9 cellular contexts compared by ENCODE assay signal in genomic region chr6:149045404-149045803, GRCh38.
A peak's percentile ranks its signal among the peaks of the same experiment; 100 is the strongest.
DNase-seq lines count a peak whose midpoint lies in the region; ATAC-seq and TF ChIP-seq lines count a peak whose summit lies in the region.
"Had no signal": no experiment of that assay in that cellular context is flagged by ENCODE, and none has a peak within 500 bp of the region (broad histone marks: within the 10 kb centered on the region; RNA-seq: fewer than 3 reads in every experiment).

No MANE protein-coding gene starts in this region.

- TF ChIP-seq CTCF in GM06990 (IDR thresholded peaks at IDR 0.05; ENCODE audit: insufficient read depth, low read length, poor library complexity, severe bottlenecking), result peak; percentile 42
- TF ChIP-seq CTCF in choroid plexus epithelial cell (conservative IDR thresholded peaks at IDR 0.05; ENCODE audit: low read depth, low read length), result peak; percentile 19
- no peak for TF ChIP-seq CTCF in right atrium auricular region (IDR thresholded peaks at IDR 0.05)

- H3K36me3 ChIP-seq in GM06990 (ENCODE audit: control insufficient read depth, insufficient read depth, low read length) (no peaks in the 10 kb centered on the region), right atrium auricular region (no peaks in the 10 kb centered on the region)

- no peaks in the 10 kb centered on the region for H3K4me1 ChIP-seq in right atrium auricular region

- H3K4me3 ChIP-seq in GM06990 (replicated peaks; ENCODE audit: low read depth, low read length) (no peak overlapping the region), choroid plexus epithelial cell (ENCODE audit: low read depth, low read length) (no peak overlapping the region), right atrium auricular region (no peak overlapping the region)

- no peak for DNase-seq in GM06990 (ENCODE audit: extremely low read depth, insufficient read length)
- peak; percentile 27 for DNase-seq in KBM-7
- no peak for DNase-seq in choroid plexus epithelial cell (ENCODE audit: low read depth)
- no peak for DNase-seq in right atrium auricular region (ENCODE audit: low spot score)
- DNase-seq in ecto neural progenitor cell (ENCODE audit: low spot score), result no peak
- no peak for DNase-seq in DMS79 treated with DMSO at 0.1 percent for 48 hours (lab: John Stamatoyannopoulos, UW)
- DNase-seq in AG20443 (ENCODE audit: low spot score), result no peak
- DNase-seq: NCI-H1417 had no signal

- H3K27ac ChIP-seq in right atrium auricular region, result no peak overlapping the region

- ATAC-seq in GM19438 (IDR thresholded peaks at IDR 0.05; ENCODE audit: low read depth, unreplicated experiment), result peak; percentile 65

- no peaks in the 10 kb centered on the region for H3K27me3 ChIP-seq in GM06990 (replicated peaks; ENCODE audit: control insufficient read depth, insufficient read depth, low read length)
- no peaks in the 10 kb centered on the region for H3K27me3 ChIP-seq in right atrium auricular region

- H3K9me3 ChIP-seq in right atrium auricular region, result no peaks in the 10 kb centered on the region

- in situ Hi-C loops in KBM-7 (cut with MboI; ENCODE audit: low pct_unique_long_range_greater_than_20kb, low sequenced_read_pairs), result no loop called here

Comparison
In these comparisons a context has a peak if more than half of its experiments do, and no peak if none do; other contexts are left out.
1. CTCF ChIP-seq: peak in GM06990 (single experiment) and choroid plexus epithelial cell (single experiment); none in right atrium auricular region (0 of 2).